Comparison of ENCODE assay signal across 20 cellular contexts in the genomic region with DNA sequence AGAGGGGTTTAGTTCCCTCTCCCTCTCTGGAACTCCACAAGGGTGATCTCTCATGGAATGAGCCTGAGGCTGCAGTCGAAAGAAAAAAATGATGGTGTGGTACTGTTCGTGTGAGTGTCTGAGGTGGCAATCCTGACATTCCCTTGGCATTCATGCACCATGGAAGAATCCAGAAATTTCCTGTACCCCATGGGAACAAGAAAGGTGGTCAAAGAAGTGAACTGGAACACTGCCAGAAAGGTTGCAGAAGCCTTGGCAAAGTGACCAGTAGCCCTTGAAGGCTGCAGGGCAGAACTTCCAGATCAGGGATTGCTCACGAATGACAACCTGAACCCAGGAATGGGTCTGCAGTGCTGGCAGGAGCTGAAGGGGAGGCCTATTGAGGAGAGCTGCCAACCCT.
DNase-seq lines count a peak whose midpoint lies in the region; ATAC-seq, FAIRE-seq and TF ChIP-seq lines count a peak whose summit lies in the region.
"Had no signal": no experiment of that assay in that cellular context is flagged by ENCODE, and none has a peak within 500 bp of the region (broad histone marks: within the 10 kb centered on the region; RNA-seq: fewer than 3 reads in every experiment).

No MANE protein-coding gene starts in this region.

- peak overlapping the region; percentile 25 for H2AK5ac ChIP-seq in neuronal stem cell (ENCODE audit: low read depth, low read length)

- H3K4me2 ChIP-seq in K562 (ENCODE audit: insufficient read depth, low read length) (no peak overlapping the region), neuronal stem cell (ENCODE audit: insufficient read depth, low read length, poor library complexity, severe bottlenecking) (no peak overlapping the region)

- no peak overlapping the region; a peak in 1 of 4 replicates for H3K9ac ChIP-seq in K562 (ENCODE audit: insufficient read depth in 1 of 2, low read depth in 2 of 2, low read length in 2 of 2)
- H3K9ac ChIP-seq in neuronal stem cell (ENCODE audit: low read depth, low read length, poor library complexity), result no peak overlapping the region
- H3K9ac ChIP-seq: BLaER1, GM23248 had no signal

- peak overlapping the region; percentile 88 for H3K27ac ChIP-seq in KOPT-K1 (ENCODE audit: low read depth, low read length, poor library complexity, severe bottlenecking)
- H3K27ac ChIP-seq in K562 (ENCODE audit: extremely low read depth, low read depth, low read length), result no peak overlapping the region
- H3K27ac ChIP-seq in neuronal stem cell (replicated peaks; ENCODE audit: low read length), result no peak overlapping the region
- H3K27ac ChIP-seq: BLaER1, GM23248 had no signal

- H3K79me2 ChIP-seq in K562 (ENCODE audit: control insufficient read depth, insufficient read depth, low read length), result no peaks in the 10 kb centered on the region

- intact Hi-C loops in K562 (cut with micrococcal nuclease), result no loop called here

- H3K18ac ChIP-seq in neuronal stem cell (ENCODE audit: low read length), result no peak overlapping the region

- H2BK5ac ChIP-seq in neuronal stem cell (ENCODE audit: low read length), result no peak overlapping the region

- TF ChIP-seq RAD21 in K562 (CRISPR knock-in tag; conservative IDR thresholded peaks at IDR 0.05 in 1 of 2, IDR thresholded peaks at IDR 0.05 in 1 of 2), result no peak

- no peak for TF ChIP-seq POLR2A in K562 (conservative IDR thresholded peaks at IDR 0.05)
- no peak for TF ChIP-seq POLR2A in erythroblast (IDR thresholded peaks at IDR 0.05; ENCODE audit: low read length)

- H3K23ac ChIP-seq in neuronal stem cell (ENCODE audit: low read depth, low read length, poor library complexity), result no peak overlapping the region

- peak overlapping the region; percentile 24 for H2BK12ac ChIP-seq in neuronal stem cell (ENCODE audit: low read length)

- no peak overlapping the region for H2AFZ ChIP-seq in K562 (ENCODE audit: low read depth, low read length)
- no peak overlapping the region for H2AFZ ChIP-seq in neuronal stem cell (ENCODE audit: low read length)
- H2AFZ ChIP-seq: GM23248 had no signal

- H4K91ac ChIP-seq in neuronal stem cell (ENCODE audit: low read depth, low read length, poor library complexity), result no peak overlapping the region

- no peak for ATAC-seq in K562
- no peak for ATAC-seq in HG02588 (IDR thresholded peaks at IDR 0.05; ENCODE audit: unreplicated experiment)
- ATAC-seq: GM12878, HCT116 had no signal

- H3K79me1 ChIP-seq in neuronal stem cell (ENCODE audit: low read depth, low read length), result no peaks in the 10 kb centered on the region

- DNase-seq in K562 (ENCODE audit: extremely low read depth in 1 of 4, low spot score in 3 of 4) (no peak), neuronal stem cell (ENCODE audit: low spot score) (no peak), erythroblast (lab: John Stamatoyannopoulos, UW) (no peak), midbrain (lab: John Stamatoyannopoulos, UW) (no peak)
- DNase-seq: CD4-positive, alpha-beta T cell; CD8-positive, alpha-beta memory T cell; DMS 273 treated with DMSO at 0.1 percent for 48 hours; DMS79; EL; GDM1; GM23248; H7 had no signal

- no peak overlapping the region for H2BK15ac ChIP-seq in neuronal stem cell (ENCODE audit: low read length)

- no peak overlapping the region for H3K4ac ChIP-seq in neuronal stem cell (ENCODE audit: low read length)

- CTCF ChIA-PET in K562 (lab: Yijun Ruan, JAX; ENCODE audit: low intra/inter-chr PET ratio), result no interaction called here

- no peaks in the 10 kb centered on the region for H4K20me1 ChIP-seq in K562 (replicated peaks; ENCODE audit: control insufficient read depth, insufficient read depth, low read length)
- H4K20me1 ChIP-seq: BLaER1 had no signal

- no peak for TF ChIP-seq EP300 in K562 (IDR thresholded peaks at IDR 0.05; ENCODE audit: low read length)

- WGBS in K562 (ENCODE audit: insufficient coverage, low coverage, missing lambda C conversion rate), result 79% methylated on average over 3 of the region's 3 CpGs
- no CpG with 5 or more reads among the region's 3 CpGs for WGBS in neuronal stem cell (ENCODE audit: extremely low coverage in 2 of 2, insufficient read length in 2 of 2, insufficient replicate concordance in 1 of 2), 2 donors

- H3K9me3 ChIP-seq in KOPT-K1 (ENCODE audit: insufficient read depth, low read length, poor library complexity, severe bottlenecking) (no peaks in the 10 kb centered on the region), K562 (replicated peaks; ENCODE audit: control insufficient read depth, insufficient read depth, low read depth, low read length) (no peaks in the 10 kb centered on the region), neuronal stem cell (replicated peaks in 1 of 2; ENCODE audit: control insufficient read depth in 2 of 2, insufficient read depth in 1 of 2, low read depth in 1 of 2, low read length in 2 of 2) (peaks cover 2 to 3% of the 10 kb centered on the region in 2 donors)

- no peak overlapping the region for H4K8ac ChIP-seq in neuronal stem cell (ENCODE audit: low read depth, low read length)

- H3K9me1 ChIP-seq in K562 (ENCODE audit: control insufficient read depth, insufficient read depth, low read length), result no peaks in the 10 kb centered on the region

- no TSS peak for BruUV-seq in K562 (replicated peaks; lab: Mats Ljungman, UMichigan)

- no peak overlapping the region for H3K14ac ChIP-seq in neuronal stem cell (ENCODE audit: low read length)

- in situ Hi-C loops in K562 (cut with MboI), result no loop called here

- H3K4me3 ChIP-seq in K562, result no peak overlapping the region
- H3K4me3 ChIP-seq in neuronal stem cell (ENCODE audit: low read length in 2 of 2), result no peak overlapping the region
- H3K4me3 ChIP-seq: BLaER1, GM12878, GM23248 had no signal

- POLR2A ChIA-PET in K562 (lab: Yijun Ruan, JAX), result no interaction called here

- H3K4me1 ChIP-seq in K562 (replicated peaks in 1 of 2; ENCODE audit: control insufficient read depth in 2 of 2, insufficient read depth in 2 of 2, low read length in 2 of 2), result peaks cover 0 to 2% of the 10 kb centered on the region in 2 experiments; a peak in 3 of 5 replicates
- H3K4me1 ChIP-seq in neuronal stem cell (ENCODE audit: control insufficient read depth in 2 of 2, insufficient read depth in 1 of 2, low read depth in 1 of 2, low read length in 2 of 2), result peaks cover 0 to 5% of the 10 kb centered on the region in 2 donors

- TF ChIP-seq CTCF in K562 (IDR thresholded peaks at IDR 0.05 in 2 of 3, conservative IDR thresholded peaks at IDR 0.05 in 1 of 3; ENCODE audit: insufficient read depth in 2 of 3, low read depth in 1 of 3, low read length in 3 of 3), result no peak

- FAIRE-seq in K562 (lab: Jason Lieb, UNC), result no peak
- FAIRE-seq: D721Med, GM12878, GM19239, H1 had no signal

- peak overlapping the region; percentile 21 for H2BK120ac ChIP-seq in neuronal stem cell (ENCODE audit: low read depth, low read length)

- H3K36me3 ChIP-seq in KOPT-K1 (ENCODE audit: insufficient read depth, low read length) (no peaks in the 10 kb centered on the region), K562 (ENCODE audit: control insufficient read depth, insufficient read depth, low read length) (no peaks in the 10 kb centered on the region), neuronal stem cell (replicated peaks in 1 of 2; ENCODE audit: control insufficient read depth in 2 of 2, insufficient read depth in 2 of 2, low read length in 2 of 2) (no peaks in the 10 kb centered on the region)
- H3K36me3 ChIP-seq: BLaER1 had no signal

- H3K27me3 ChIP-seq in K562 (ENCODE audit: control insufficient read depth in 2 of 2, insufficient read depth in 2 of 2, low read length in 2 of 2), result no peaks in the 10 kb centered on the region
- no peaks in the 10 kb centered on the region for H3K27me3 ChIP-seq in neuronal stem cell (ENCODE audit: control insufficient read depth in 3 of 3, insufficient read depth in 3 of 3, low read depth in 1 of 3, low read length in 3 of 3)
- H3K27me3 ChIP-seq: BLaER1 had no signal

TF ChIP-seq in K562, 482 proteins besides CTCF, POLR2A, EP300 and RAD21:
- TF ChIP-seq NFIC (IDR thresholded peaks at IDR 0.05), result peak; percentile 62; the same call in 1 of the 2 replicates
- no peak for TF ChIP-seq ZNF23 (CRISPR knock-in tag; IDR thresholded peaks at IDR 0.05)
TF ChIP-seq in K562: peak in this region for 1.
